1 cellular context compared by ENCODE assay signal in the genomic region with DNA sequence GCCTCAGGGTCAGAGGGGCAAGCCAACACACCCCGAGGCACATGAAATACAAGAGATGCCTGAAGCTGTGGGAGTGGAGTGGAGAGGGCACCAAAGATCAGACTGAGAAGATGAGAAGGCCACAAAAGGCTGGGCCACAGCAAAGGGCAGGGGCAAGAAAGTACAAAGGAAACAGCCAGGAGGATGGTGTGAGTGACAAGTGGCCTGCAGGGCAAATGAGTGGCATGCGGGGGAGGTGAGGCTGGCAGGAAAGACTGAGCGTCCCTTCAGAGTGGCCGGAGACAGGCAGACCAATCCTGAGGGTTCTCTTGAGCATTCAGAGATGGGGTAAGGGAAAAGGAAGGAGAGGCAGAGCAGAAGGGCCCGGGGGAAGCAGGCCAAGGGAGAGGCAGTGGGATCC.
A peak's percentile ranks its signal among the peaks of the same experiment; 100 is the strongest.
TF ChIP-seq lines count a peak whose summit lies in the region.

No MANE protein-coding gene starts in this region.

TF ChIP-seq in HEK293T, 16 proteins besides CTCF, POLR2A, EP300 and RAD21:
- TF ChIP-seq, protein P1, sequence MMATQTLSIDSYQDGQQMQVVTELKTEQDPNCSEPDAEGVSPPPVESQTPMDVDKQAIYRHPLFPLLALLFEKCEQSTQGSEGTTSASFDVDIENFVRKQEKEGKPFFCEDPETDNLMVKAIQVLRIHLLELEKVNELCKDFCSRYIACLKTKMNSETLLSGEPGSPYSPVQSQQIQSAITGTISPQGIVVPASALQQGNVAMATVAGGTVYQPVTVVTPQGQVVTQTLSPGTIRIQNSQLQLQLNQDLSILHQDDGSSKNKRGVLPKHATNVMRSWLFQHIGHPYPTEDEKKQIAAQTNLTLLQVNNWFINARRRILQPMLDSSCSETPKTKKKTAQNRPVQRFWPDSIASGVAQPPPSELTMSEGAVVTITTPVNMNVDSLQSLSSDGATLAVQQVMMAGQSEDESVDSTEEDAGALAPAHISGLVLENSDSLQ (IDR thresholded peaks at IDR 0.05): 0 out of 2 replicates have a peak, but pooled peaks have one; percentile 10
- TF ChIP-seq CTBP1 (IDR thresholded peaks at IDR 0.05; ENCODE audit: borderline replicate concordance): no peak
- no peak for TF ChIP-seq SUZ12 (IDR thresholded peaks at IDR 0.05)
- TF ChIP-seq LEF1 (IDR thresholded peaks at IDR 0.05; ENCODE audit: borderline replicate concordance): no peak
- TF ChIP-seq NFRKB (IDR thresholded peaks at IDR 0.05): no peak
